1 cellular context compared by ENCODE assay signal in genomic region chr6:7106752-7107577, GRCh38.
TF ChIP-seq lines count a peak whose summit lies in the region.

No MANE protein-coding gene starts in this region.

TF ChIP-seq in K562, 482 proteins besides CTCF, POLR2A, EP300 and RAD21 (continued from another document and continues in another):
- TF ChIP-seq CREB3 (tag; conservative IDR thresholded peaks at IDR 0.05; ENCODE audit: low read depth) (no peak), SRSF9 (IDR thresholded peaks at IDR 0.05; ENCODE audit: borderline replicate concordance, low read depth, low read length) (no peak), HNRNPH1 (optimal IDR thresholded peaks at IDR 0.05; ENCODE audit: low read depth, low read length) (no peak), ZNF830 (CRISPR knock-in tag; IDR thresholded peaks at IDR 0.05) (0 out of 2 replicates have a peak, but pooled peaks have one; percentile 58), RBFOX2 (IDR thresholded peaks at IDR 0.05; ENCODE audit: low read depth, low read length) (peak; percentile 84), RFX1 (IDR thresholded peaks at IDR 0.05) (no peak), SP1 (CRISPR knock-in tag; IDR thresholded peaks at IDR 0.05) (peak; percentile 69; the same call in 1 of the 2 replicates), ZBTB9 (CRISPR knock-in tag; IDR thresholded peaks at IDR 0.05) (peak; percentile 49; the same call in 1 of the 2 replicates), HNRNPL (IDR thresholded peaks at IDR 0.05; ENCODE audit: low read depth, low read length) (no peak), SP2 (IDR thresholded peaks at IDR 0.05; ENCODE audit: extremely low read depth, low read depth, low read length, poor library complexity, severe bottlenecking) (no peak), YBX1 (IDR thresholded peaks at IDR 0.05) (no peak), PPARD (CRISPR knock-in tag; IDR thresholded peaks at IDR 0.05) (no peak), MEIS2 (IDR thresholded peaks at IDR 0.05; ENCODE audit: partially characterized antibody) (no peak), TGIF2 (CRISPR knock-in tag; IDR thresholded peaks at IDR 0.05) (no peak), MNT (conservative IDR thresholded peaks at IDR 0.05) (peak; percentile 44 to 69; a peak in 2 of 4 replicates), SAFB2 (IDR thresholded peaks at IDR 0.05; ENCODE audit: borderline replicate concordance, low read depth, low read length, severe bottlenecking) (no peak), POLR3G (IDR thresholded peaks at IDR 0.05; ENCODE audit: extremely low read depth, insufficient read length, insufficient replicate concordance) (no peak), SPI1 (IDR thresholded peaks at IDR 0.05; ENCODE audit: borderline replicate concordance, low read depth, low read length) (no peak), ZBTB49 (CRISPR knock-in tag; IDR thresholded peaks at IDR 0.05; ENCODE audit: borderline replicate concordance) (no peak), HDAC2 (IDR thresholded peaks at IDR 0.05) (peak; percentile 95), NKRF (IDR thresholded peaks at IDR 0.05; ENCODE audit: borderline replicate concordance) (no peak), BRD9 (IDR thresholded peaks at IDR 0.05; ENCODE audit: low read depth, partially characterized antibody) (no peak), ZFP91 (CRISPR knock-in tag; IDR thresholded peaks at IDR 0.05) (no peak; the same call in 1 of the 2 replicates), HDAC1 (IDR thresholded peaks at IDR 0.05) (peak in 1 of 2 experiments; percentile 84; a peak in 2 of 4 replicates), POU5F1 (IDR thresholded peaks at IDR 0.05; ENCODE audit: borderline replicate concordance, low read depth, low read length, partially characterized antibody) (no peak), ZNF140 (CRISPR knock-in tag; IDR thresholded peaks at IDR 0.05) (no peak), MEF2D (tag; conservative IDR thresholded peaks at IDR 0.05; ENCODE audit: low read depth) (no peak), EGR1 (conservative IDR thresholded peaks at IDR 0.05) (peak; percentile 81; the same call in 1 of the 2 replicates), ASH1L (IDR thresholded peaks at IDR 0.05; ENCODE audit: borderline replicate concordance, low read depth, partially characterized antibody) (no peak), CEBPG (CRISPR knock-in tag; IDR thresholded peaks at IDR 0.05) (no peak), CEBPG (tag; conservative IDR thresholded peaks at IDR 0.05 in 1 of 2, IDR thresholded peaks at IDR 0.05 in 1 of 2) (no peak), KDM1A (IDR thresholded peaks at IDR 0.05) (peak; percentile 87 to 93), ADNP (tag; IDR thresholded peaks at IDR 0.05) (no peak), OTX1 (CRISPR knock-in tag; IDR thresholded peaks at IDR 0.05) (no peak), TRIM25 (IDR thresholded peaks at IDR 0.05; ENCODE audit: borderline replicate concordance) (no peak), MTA1 (IDR thresholded peaks at IDR 0.05; ENCODE audit: borderline replicate concordance) (peak; percentile 62; the same call in 1 of the 2 replicates), PATZ1 (CRISPR knock-in tag; IDR thresholded peaks at IDR 0.05; ENCODE audit: borderline replicate concordance) (no peak), MYC (IDR thresholded peaks at IDR 0.05; ENCODE audit: low read depth, low read length) (peak; percentile 54; the same call in 1 of the 2 replicates), MYC (CRISPR knock-in tag; IDR thresholded peaks at IDR 0.05; ENCODE audit: borderline replicate concordance, low read depth) (peak; percentile 71; the same call in 1 of the 2 replicates), LEF1 (IDR thresholded peaks at IDR 0.05) (peak; percentile 15; the same call in 1 of the 2 replicates), SAP30 (IDR thresholded peaks at IDR 0.05; ENCODE audit: borderline replicate concordance, insufficient read depth, low read depth, low read length, poor library complexity, severe bottlenecking) (peak; percentile 29), ZNF124 (CRISPR knock-in tag; IDR thresholded peaks at IDR 0.05) (no peak), COPS2 (conservative IDR thresholded peaks at IDR 0.05) (no peak), FOXJ2 (tag; IDR thresholded peaks at IDR 0.05) (no peak), HMBOX1 (IDR thresholded peaks at IDR 0.05) (no peak), RCOR1 (IDR thresholded peaks at IDR 0.05; ENCODE audit: borderline replicate concordance in 1 of 2, low read depth in 2 of 2, low read length in 2 of 2) (peak in 1 of 2 experiments; percentile 88; a peak in 2 of 4 replicates), SRSF1 (IDR thresholded peaks at IDR 0.05; ENCODE audit: low read depth, low read length) (no peak), BDP1 (IDR thresholded peaks at IDR 0.05; ENCODE audit: insufficient read depth, insufficient read length) (no peak), NR2C1 (IDR thresholded peaks at IDR 0.05) (no peak), NR2C1 (tag; IDR thresholded peaks at IDR 0.05) (peak; percentile 11; the same call in 1 of the 2 replicates), ZNF311 (CRISPR knock-in tag; IDR thresholded peaks at IDR 0.05) (0 out of 2 replicates have a peak, but pooled peaks have one; percentile 21), GTF2A2 (tag; IDR thresholded peaks at IDR 0.05) (no peak), ZNF444 (CRISPR knock-in tag; IDR thresholded peaks at IDR 0.05) (no peak), ARHGAP35 (IDR thresholded peaks at IDR 0.05; ENCODE audit: partially characterized antibody) (no peak), THRAP3 (IDR thresholded peaks at IDR 0.05; ENCODE audit: borderline replicate concordance) (no peak)
